ENCODE assay signal across 12 cellular contexts in the genomic region with DNA sequence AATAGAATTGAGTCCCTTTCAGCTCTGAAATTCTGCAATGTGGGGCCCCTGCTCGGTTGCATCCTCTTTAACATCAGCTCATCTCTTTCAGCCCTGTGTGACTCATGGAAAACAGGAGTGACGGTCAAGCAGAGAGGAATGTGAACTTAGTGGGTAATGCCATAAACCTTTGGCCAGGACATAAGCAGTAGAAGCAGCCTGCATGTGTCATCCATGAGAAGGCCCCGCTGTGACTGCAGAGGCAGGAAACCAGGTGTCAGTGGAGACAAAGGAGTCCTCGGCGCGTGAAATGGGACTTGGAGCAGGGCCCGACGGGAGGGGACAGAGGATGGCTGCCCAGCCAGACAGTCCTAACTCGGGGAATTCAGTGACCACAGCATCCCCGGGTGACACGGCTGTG. TPM values are rescaled to one million over a fixed set of nuclear protein-coding genes. Genes with fewer than 3 reads are reported as not detected.
DNase-seq lines count a peak whose midpoint lies in the region; ATAC-seq, FAIRE-seq and TF ChIP-seq lines count a peak whose summit lies in the region.
"Had no signal": no experiment of that assay in that cellular context is flagged by ENCODE, and none has a peak within 500 bp of the region (broad histone marks: within the 10 kb centered on the region; RNA-seq: fewer than 3 reads in every experiment).

No MANE protein-coding gene starts in this region.

- no peaks in the 10 kb centered on the region for H3K9me3 ChIP-seq in gastroesophageal sphincter
- no peaks in the 10 kb centered on the region for H3K9me3 ChIP-seq in pancreas

- H3K36me3 ChIP-seq in gastroesophageal sphincter = no peaks in the 10 kb centered on the region
- no peaks in the 10 kb centered on the region for H3K36me3 ChIP-seq in pancreas
- no peaks in the 10 kb centered on the region for H3K36me3 ChIP-seq in H7 (replicated peaks; ENCODE audit: control insufficient read depth, insufficient read depth, low read length)

- no peaks in the 10 kb centered on the region for H3K4me1 ChIP-seq in gastroesophageal sphincter
- no peaks in the 10 kb centered on the region for H3K4me1 ChIP-seq in pancreas

- FAIRE-seq in pancreas (lab: Jason Lieb, UNC) = no peak

- H3K27ac ChIP-seq in gastroesophageal sphincter = no peak overlapping the region
- H3K27ac ChIP-seq in pancreas = no peak overlapping the region
- H3K27ac ChIP-seq: HL-60 had no signal

- no peak for TF ChIP-seq EP300 in gastroesophageal sphincter (IDR thresholded peaks at IDR 0.05)

- in situ Hi-C loops in ACHN (cut with HindIII; ENCODE audit: low pct_ligation_motif_present, low pct_unique_long_range_greater_than_20kb, low sequenced_read_pairs) = no loop called here

- DNase-seq in ACHN (peak; percentile 95), HPDE6-E6E7 (ENCODE audit: extremely low spot score) (peak; percentile 87), RPMI7951 (ENCODE audit: low read depth) (peak; percentile 88), pancreas (no peak), H7 (no peak), SKM-1 (lab: John Stamatoyannopoulos, UW; ENCODE audit: unreplicated experiment) (no peak), GM20000 (ENCODE audit: low spot score) (no peak)
- DNase-seq: activated T-cell treated with anti-CD3 and anti-CD28 coated beads, Interleukin-2, amount 50 U/mL, for 48 hours; CD4-positive, CD25-positive, alpha-beta regulatory T cell; naive B cell had no signal

- WGBS in gastroesophageal sphincter (ENCODE audit: low coverage in 1 of 2), 2 donors = 52 to 83% methylated on average over 4 to 8 of the region's 11 CpGs
- WGBS in pancreas, 2 donors = 79 to 82% methylated on average over 11 of the region's 11 CpGs

- H3K27me3 ChIP-seq in gastroesophageal sphincter (peaks cover 49% of the 10 kb centered on the region), pancreas (no peaks in the 10 kb centered on the region), H7 (ENCODE audit: control insufficient read depth, insufficient read depth, low read length) (no peaks in the 10 kb centered on the region)

- no peak for TF ChIP-seq POLR2A in gastroesophageal sphincter (IDR thresholded peaks at IDR 0.05)

- intact Hi-C loops in pancreas (cut with DNase I) = no loop called here

- H3K4me3 ChIP-seq in gastroesophageal sphincter (no peak overlapping the region), pancreas (no peak overlapping the region), H7 (ENCODE audit: insufficient read depth, low read depth, low read length) (no peak overlapping the region)

- TF ChIP-seq CTCF in gastroesophageal sphincter (IDR thresholded peaks at IDR 0.05) (no peak), pancreas (IDR thresholded peaks at IDR 0.05) (no peak), GM20000 (IDR thresholded peaks at IDR 0.05; ENCODE audit: extremely low read depth, missing control alignments) (no peak)

- ATAC-seq in gastroesophageal sphincter (peak; percentile 41), pancreas (no peak)

RNA-seq across cellular contexts. Expression of gene EPHB2, which starts 21.1 kb away (rescaled TPM):
- 1.4 and 2.3 TPM in 2 replicates for total RNA-seq in RPMI7951 (2014; rRNA removed; shearing (Covaris generic))
- total RNA-seq in gastroesophageal sphincter (1 to 10 TPM; 2.0 to 5.9 (median 2.6) TPM), pancreas (1 to 10 TPM; 3.1 to 10.0 (median 5.9) TPM)
- polyA plus RNA-seq in pancreas = 1 to 10 TPM; 1.3 to 2.0 TPM
- total RNA-seq in H7 (2014; rRNA removed; shearing (Covaris generic)) = 12.3 and 14.8 TPM in 2 replicates
- total RNA-seq: CD4-positive, CD25-positive, alpha-beta regulatory T cell had no signal
- polyA plus RNA-seq: CD4-positive, CD25-positive, alpha-beta regulatory T cell had no signal

RNA-seq across cellular contexts. Expression of gene C1QB, which starts 36.5 kb away (rescaled TPM):
- not detected in 2 replicates for total RNA-seq in RPMI7951 (2014; rRNA removed; shearing (Covaris generic))
- total RNA-seq in gastroesophageal sphincter = 100 to 1,000 TPM in 3 of 4 donors, 10 to 100 TPM in 1; 37.0 to 607 (median 249) TPM
- 100 to 1,000 TPM in 1 of 6 donors, 10 to 100 TPM in 3, 1 to 10 TPM in 2; 4.2 to 145 (median 36.6) TPM for total RNA-seq in pancreas
- polyA plus RNA-seq in pancreas = 10 to 100 TPM; 15.1 to 17.0 TPM
- total RNA-seq in H7 (2014; rRNA removed; shearing (Covaris generic)) = not detected in 2 replicates
- total RNA-seq: CD4-positive, CD25-positive, alpha-beta regulatory T cell had no signal
- polyA plus RNA-seq: CD4-positive, CD25-positive, alpha-beta regulatory T cell had no signal

RNA-seq across cellular contexts. Expression of gene C1QC, which starts 46.1 kb away (rescaled TPM):
- not detected in 2 replicates for total RNA-seq in RPMI7951 (2014; rRNA removed; shearing (Covaris generic))
- total RNA-seq in gastroesophageal sphincter (100 to 1,000 TPM in 2 of 4 donors, 10 to 100 TPM in 2; 23.0 to 395 (median 169) TPM), pancreas (100 to 1,000 TPM in 1 of 6 donors, 10 to 100 TPM in 3, 1 to 10 TPM in 2; 5.5 to 138 (median 37.9) TPM)
- polyA plus RNA-seq in pancreas = 10 to 100 TPM in 1 of 2 donors, 1 to 10 TPM in 1; 8.5 to 13.6 TPM
- total RNA-seq in H7 (2014; rRNA removed; shearing (Covaris generic)) = not detected in 2 replicates
- total RNA-seq: CD4-positive, CD25-positive, alpha-beta regulatory T cell had no signal
- polyA plus RNA-seq: CD4-positive, CD25-positive, alpha-beta regulatory T cell had no signal

RNA-seq across cellular contexts. Expression of gene C1QA, which starts 53.1 kb away (rescaled TPM):
- not detected in 2 replicates for total RNA-seq in RPMI7951 (2014; rRNA removed; shearing (Covaris generic))
- total RNA-seq in gastroesophageal sphincter (100 to 1,000 TPM in 3 of 4 donors, 10 to 100 TPM in 1; 22.6 to 453 (median 190) TPM), pancreas (100 to 1,000 TPM in 1 of 6 donors, 10 to 100 TPM in 3, 1 to 10 TPM in 2; 3.3 to 115 (median 26.8) TPM)
- 10 to 100 TPM; 18.5 to 19.5 TPM for polyA plus RNA-seq in pancreas
- total RNA-seq in H7 (2014; rRNA removed; shearing (Covaris generic)) = not detected in 2 replicates
- total RNA-seq: CD4-positive, CD25-positive, alpha-beta regulatory T cell had no signal
- polyA plus RNA-seq: CD4-positive, CD25-positive, alpha-beta regulatory T cell had no signal

Comparison
In these comparisons a context has a peak if more than half of its experiments do, and no peak if none do; other contexts are left out.
1. DNase-seq: peak in ACHN (single experiment), HPDE6-E6E7 (single experiment) and RPMI7951 (single experiment); none in pancreas (0 of 6), H7 (single experiment), SKM-1 (single experiment) and GM20000 (single experiment).